In the genomic region with DNA sequence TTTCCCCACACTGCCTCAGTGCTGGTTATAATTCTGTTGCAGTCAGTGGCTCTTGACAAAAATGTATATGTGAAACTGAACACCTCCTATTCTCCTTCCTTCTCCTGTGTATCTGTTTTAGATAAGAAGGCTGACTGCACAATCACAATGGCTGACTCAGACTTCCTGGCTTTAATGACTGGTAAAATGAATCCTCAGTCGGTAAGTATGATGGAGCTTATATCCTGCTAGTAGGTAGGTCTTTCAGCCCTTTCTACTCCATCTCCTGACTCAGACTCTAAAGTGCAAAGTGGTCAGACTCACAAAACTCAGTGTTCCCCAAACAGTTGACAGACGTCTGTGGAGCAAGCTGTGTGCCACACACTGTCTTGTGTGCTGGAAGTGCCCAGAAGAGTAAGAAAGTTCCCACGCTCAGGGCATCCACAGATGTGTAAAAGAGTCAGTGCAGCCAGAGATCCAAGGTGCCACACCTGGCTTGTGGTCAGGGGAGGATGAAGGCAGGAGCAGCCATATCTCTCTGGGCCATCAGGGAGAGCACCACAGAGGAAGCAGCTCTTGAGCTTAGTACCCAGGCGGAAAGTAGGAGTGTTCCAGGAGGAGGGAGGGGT, we compare ENCODE assay signal across 1 cellular context.
TF ChIP-seq lines count a peak whose summit lies in the region.

No MANE protein-coding gene starts in this region.

TF ChIP-seq in IMR-90, 13 proteins besides CTCF, POLR2A, EP300 and RAD21:
- TF ChIP-seq NFE2L2 (IDR thresholded peaks at IDR 0.05; ENCODE audit: low read depth, low read length) (no peak), FOS (IDR thresholded peaks at IDR 0.05; ENCODE audit: low read depth, low read length) (peak; percentile 30; the same call in 1 of the 2 replicates), CHD1 (IDR thresholded peaks at IDR 0.05; ENCODE audit: low read depth, low read length) (no peak), MAFK (IDR thresholded peaks at IDR 0.05; ENCODE audit: low read depth, low read length) (peak; percentile 77), MAZ (IDR thresholded peaks at IDR 0.05; ENCODE audit: borderline replicate concordance, low read depth, low read length) (no peak), CEBPB (IDR thresholded peaks at IDR 0.05; ENCODE audit: low read depth, low read length) (peak; percentile 60; the same call in 1 of the 2 replicates)
